In the genomic region with DNA sequence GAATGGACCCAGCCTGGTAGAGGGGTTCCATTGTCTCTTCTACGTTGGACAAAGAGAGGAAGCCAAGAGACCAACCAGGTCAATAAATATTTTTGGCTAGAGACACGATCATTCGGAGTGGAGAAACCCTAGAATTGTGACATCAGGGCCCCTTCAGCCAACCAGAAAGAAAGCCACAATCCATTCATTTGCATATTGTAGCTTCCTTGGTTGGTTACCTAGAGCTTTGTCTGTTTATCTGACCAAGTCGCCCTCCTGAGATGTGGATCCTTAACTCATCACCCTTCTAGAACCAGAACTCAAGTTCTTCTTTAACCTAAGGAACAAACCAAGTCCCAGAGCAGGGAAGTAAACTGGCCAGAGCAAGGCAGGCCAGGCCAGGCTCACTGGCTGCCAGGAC, we compare ENCODE assay signal across 27 cellular contexts. TPM values are rescaled to one million over a fixed set of nuclear protein-coding genes. Genes with fewer than 3 reads are reported as not detected.
"Had no signal": no experiment of that assay in that cellular context is flagged by ENCODE, and none has a peak within 500 bp of the region (broad histone marks: within the 10 kb centered on the region; RNA-seq: fewer than 3 reads in every experiment).

A gene (minus strand): TSS at position 58 of the 400 bp plus-strand sequence. CDS start 27 bp downstream, at position 31.

- DNase-seq: activated CD4-positive, alpha-beta T cell treated with anti-CD3 and anti-CD28 coated beads for 48 hours; activated CD4-positive, alpha-beta T cell treated with anti-CD3 and anti-CD28 coated beads, Interleukin-2, amount 50 U/mL, for 48 hours; activated CD8-positive, alpha-beta memory T cell treated with anti-CD3 and anti-CD28 coated beads, Interleukin-2, amount 50 U/mL, for 48 hours; activated gamma-delta T cell; activated naive CD4-positive, alpha-beta T cell treated with anti-CD3 and anti-CD28 coated beads, Interleukin-2, amount 50 U/mL, for 16 hours; activated T-cell treated with anti-CD3 and anti-CD28 coated beads, Interleukin-2, amount 50 U/mL, for 24 hours; amniotic stem cell; brain microvascular endothelial cell; dorsolateral prefrontal cortex; effector memory CD4-positive, alpha-beta T cell; left lung; lower lobe of right lung; naive thymus-derived CD4-positive, alpha-beta T cell; nucleus accumbens; pancreas; psoas muscle; sigmoid colon; small intestine; stimulated activated CD4-positive, alpha-beta T cell treated with anti-CD3 and anti-CD28 coated beads, Interleukin-4, amount 100 ng/mL, for 24 hours; stimulated activated naive CD8-positive, alpha-beta T cell treated with anti-CD3 and anti-CD28 coated beads, Interleukin-15, amount 100 ng/mL, for 72 hours had no signal

- H3K9me3 Mint-ChIP-seq: activated T-cell treated with anti-CD3 and anti-CD28 coated beads, Interleukin-2, amount 50 U/mL, for 24 hours; naive thymus-derived CD4-positive, alpha-beta T cell; stimulated activated effector memory CD8-positive, alpha-beta T cell treated with anti-CD3 and anti-CD28 coated beads, Interleukin-12 subunit alpha, Interleukin-12 subunit beta, amount 100 ng/mL, for 72 hours; stimulated activated naive CD8-positive, alpha-beta T cell treated with anti-CD3 and anti-CD28 coated beads, Interleukin-15, amount 100 ng/mL, for 72 hours had no signal

- ATAC-seq: activated CD4-positive, CD25-positive, alpha-beta regulatory T cell treated with anti-CD3 and anti-CD28 coated beads, Interleukin-2, amount 50 U/mL, for 24 hours; left lung; lower lobe of right lung; naive thymus-derived CD4-positive, alpha-beta T cell; pancreas; psoas muscle; stimulated activated effector memory CD8-positive, alpha-beta T cell treated with anti-CD3 and anti-CD28 coated beads, Interleukin-12 subunit alpha, Interleukin-12 subunit beta, amount 100 ng/mL, for 72 hours; stimulated activated naive CD8-positive, alpha-beta T cell treated with anti-CD3 and anti-CD28 coated beads, Interleukin-15, amount 100 ng/mL, for 72 hours had no signal

- FAIRE-seq: astrocyte, frontal cortex, islet of Langerhans, pancreas, small intestine had no signal

- H3K4me3 Mint-ChIP-seq: activated T-cell treated with anti-CD3 and anti-CD28 coated beads, Interleukin-2, amount 50 U/mL, for 24 hours; naive thymus-derived CD4-positive, alpha-beta T cell; stimulated activated effector memory CD8-positive, alpha-beta T cell treated with anti-CD3 and anti-CD28 coated beads, Interleukin-12 subunit alpha, Interleukin-12 subunit beta, amount 100 ng/mL, for 72 hours; stimulated activated naive CD8-positive, alpha-beta T cell treated with anti-CD3 and anti-CD28 coated beads, Interleukin-15, amount 100 ng/mL, for 72 hours had no signal

- H3K27me3 Mint-ChIP-seq: stimulated activated naive CD8-positive, alpha-beta T cell treated with anti-CD3 and anti-CD28 coated beads, Interleukin-15, amount 100 ng/mL, for 72 hours had no signal

- H3K27ac Mint-ChIP-seq: activated T-cell treated with anti-CD3 and anti-CD28 coated beads, Interleukin-2, amount 50 U/mL, for 24 hours; stimulated activated effector memory CD8-positive, alpha-beta T cell treated with anti-CD3 and anti-CD28 coated beads, Interleukin-12 subunit alpha, Interleukin-12 subunit beta, amount 100 ng/mL, for 72 hours; stimulated activated naive CD8-positive, alpha-beta T cell treated with anti-CD3 and anti-CD28 coated beads, Interleukin-15, amount 100 ng/mL, for 72 hours had no signal

- H3K36me3 Mint-ChIP-seq: naive thymus-derived CD4-positive, alpha-beta T cell; stimulated activated effector memory CD8-positive, alpha-beta T cell treated with anti-CD3 and anti-CD28 coated beads, Interleukin-12 subunit alpha, Interleukin-12 subunit beta, amount 100 ng/mL, for 72 hours had no signal

RNA-seq across cellular contexts. Expression of the gene that starts here (rescaled TPM):
- polyA plus RNA-seq: naive thymus-derived CD4-positive, alpha-beta T cell; neural cell; pancreas; psoas muscle; sigmoid colon; small intestine; urinary bladder had no signal
